ENCODE assay signal across 1 cellular context in the genomic region with DNA sequence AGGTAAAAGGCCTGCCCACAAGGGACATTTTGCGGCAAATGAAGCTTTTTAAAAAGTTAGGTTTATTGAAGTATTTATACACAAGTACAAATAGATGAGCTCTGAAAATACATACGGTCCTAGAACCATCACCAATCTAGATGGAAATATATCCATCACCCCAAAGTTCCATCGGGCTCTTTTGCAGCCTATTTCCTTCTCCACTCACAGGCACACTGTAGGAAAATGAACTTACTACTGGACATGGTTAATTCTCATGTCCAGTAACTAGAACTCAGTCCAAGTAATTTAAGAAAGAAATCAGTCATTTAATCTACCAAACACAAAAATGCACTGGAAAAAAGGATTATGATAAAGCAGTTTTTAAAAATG.
TF ChIP-seq lines count a peak whose summit lies in the region.

No MANE protein-coding gene starts in this region.

TF ChIP-seq in HepG2, 621 proteins besides CTCF, POLR2A, EP300 and RAD21:
- TF ChIP-seq, protein P1, sequence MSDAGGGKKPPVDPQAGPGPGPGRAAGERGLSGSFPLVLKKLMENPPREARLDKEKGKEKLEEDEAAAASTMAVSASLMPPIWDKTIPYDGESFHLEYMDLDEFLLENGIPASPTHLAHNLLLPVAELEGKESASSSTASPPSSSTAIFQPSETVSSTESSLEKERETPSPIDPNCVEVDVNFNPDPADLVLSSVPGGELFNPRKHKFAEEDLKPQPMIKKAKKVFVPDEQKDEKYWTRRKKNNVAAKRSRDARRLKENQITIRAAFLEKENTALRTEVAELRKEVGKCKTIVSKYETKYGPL (CRISPR knock-in tag; IDR thresholded peaks at IDR 0.05) = peak; percentile 24; the same call in 1 of the 2 replicates
- TF ChIP-seq STAT5B (CRISPR knock-in tag; IDR thresholded peaks at IDR 0.05) = no peak
- TF ChIP-seq ZSCAN22 (CRISPR knock-in tag; IDR thresholded peaks at IDR 0.05) = 0 out of 2 replicates have a peak, but pooled peaks have one; percentile 10
- no peak for TF ChIP-seq IRF2 (CRISPR knock-in tag; IDR thresholded peaks at IDR 0.05)
- no peak for TF ChIP-seq NFRKB (IDR thresholded peaks at IDR 0.05)
- TF ChIP-seq ZNF230 (CRISPR knock-in tag; IDR thresholded peaks at IDR 0.05) = no peak
- TF ChIP-seq, protein P2, sequence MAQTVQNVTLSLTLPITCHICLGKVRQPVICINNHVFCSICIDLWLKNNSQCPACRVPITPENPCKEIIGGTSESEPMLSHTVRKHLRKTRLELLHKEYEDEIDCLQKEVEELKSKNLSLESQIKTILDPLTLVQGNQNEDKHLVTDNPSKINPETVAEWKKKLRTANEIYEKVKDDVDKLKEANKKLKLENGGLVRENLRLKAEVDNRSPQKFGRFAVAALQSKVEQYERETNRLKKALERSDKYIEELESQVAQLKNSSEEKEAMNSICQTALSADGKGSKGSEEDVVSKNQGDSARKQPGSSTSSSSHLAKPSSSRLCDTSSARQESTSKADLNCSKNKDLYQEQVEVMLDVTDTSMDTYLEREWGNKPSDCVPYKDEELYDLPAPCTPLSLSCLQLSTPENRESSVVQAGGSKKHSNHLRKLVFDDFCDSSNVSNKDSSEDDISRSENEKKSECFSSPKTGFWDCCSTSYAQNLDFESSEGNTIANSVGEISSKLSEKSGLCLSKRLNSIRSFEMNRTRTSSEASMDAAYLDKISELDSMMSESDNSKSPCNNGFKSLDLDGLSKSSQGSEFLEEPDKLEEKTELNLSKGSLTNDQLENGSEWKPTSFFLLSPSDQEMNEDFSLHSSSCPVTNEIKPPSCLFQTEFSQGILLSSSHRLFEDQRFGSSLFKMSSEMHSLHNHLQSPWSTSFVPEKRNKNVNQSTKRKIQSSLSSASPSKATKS (CRISPR knock-in tag; IDR thresholded peaks at IDR 0.05) = no peak
- TF ChIP-seq ZNF224 (CRISPR knock-in tag; IDR thresholded peaks at IDR 0.05) = no peak
- TF ChIP-seq ZNF766 (CRISPR knock-in tag; IDR thresholded peaks at IDR 0.05; ENCODE audit: borderline replicate concordance) = no peak
- TF ChIP-seq, protein P3, sequence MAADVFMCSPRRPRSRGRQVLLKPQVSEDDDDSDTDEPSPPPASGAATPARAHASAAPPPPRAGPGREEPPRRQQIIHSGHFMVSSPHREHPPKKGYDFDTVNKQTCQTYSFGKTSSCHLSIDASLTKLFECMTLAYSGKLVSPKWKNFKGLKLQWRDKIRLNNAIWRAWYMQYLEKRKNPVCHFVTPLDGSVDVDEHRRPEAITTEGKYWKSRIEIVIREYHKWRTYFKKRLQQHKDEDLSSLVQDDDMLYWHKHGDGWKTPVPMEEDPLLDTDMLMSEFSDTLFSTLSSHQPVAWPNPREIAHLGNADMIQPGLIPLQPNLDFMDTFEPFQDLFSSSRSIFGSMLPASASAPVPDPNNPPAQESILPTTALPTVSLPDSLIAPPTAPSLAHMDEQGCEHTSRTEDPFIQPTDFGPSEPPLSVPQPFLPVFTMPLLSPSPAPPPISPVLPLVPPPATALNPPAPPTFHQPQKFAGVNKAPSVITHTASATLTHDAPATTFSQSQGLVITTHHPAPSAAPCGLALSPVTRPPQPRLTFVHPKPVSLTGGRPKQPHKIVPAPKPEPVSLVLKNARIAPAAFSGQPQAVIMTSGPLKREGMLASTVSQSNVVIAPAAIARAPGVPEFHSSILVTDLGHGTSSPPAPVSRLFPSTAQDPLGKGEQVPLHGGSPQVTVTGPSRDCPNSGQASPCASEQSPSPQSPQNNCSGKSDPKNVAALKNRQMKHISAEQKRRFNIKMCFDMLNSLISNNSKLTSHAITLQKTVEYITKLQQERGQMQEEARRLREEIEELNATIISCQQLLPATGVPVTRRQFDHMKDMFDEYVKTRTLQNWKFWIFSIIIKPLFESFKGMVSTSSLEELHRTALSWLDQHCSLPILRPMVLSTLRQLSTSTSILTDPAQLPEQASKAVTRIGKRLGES (CRISPR knock-in tag; IDR thresholded peaks at IDR 0.05; ENCODE audit: borderline replicate concordance) = 0 out of 2 replicates have a peak, but pooled peaks have one; percentile 51
- 0 out of 2 replicates have a peak, but pooled peaks have one; percentile 2 for TF ChIP-seq ZNF510 (CRISPR knock-in tag; IDR thresholded peaks at IDR 0.05; ENCODE audit: low read depth)
- TF ChIP-seq ZNF850 (CRISPR knock-in tag; conservative IDR thresholded peaks at IDR 0.05) = no peak
- TF ChIP-seq ZNF761 (CRISPR knock-in tag; conservative IDR thresholded peaks at IDR 0.05) = 0 out of 2 replicates have a peak, but pooled peaks have one; percentile 4
- no peak for TF ChIP-seq NCOA1 (CRISPR knock-in tag; IDR thresholded peaks at IDR 0.05)
- TF ChIP-seq CHCHD3 (CRISPR knock-in tag; IDR thresholded peaks at IDR 0.05) = no peak
- 0 out of 2 replicates have a peak, but pooled peaks have one; percentile 49 for TF ChIP-seq ZC3H13 (CRISPR knock-in tag; IDR thresholded peaks at IDR 0.05)
- TF ChIP-seq, protein P4, sequence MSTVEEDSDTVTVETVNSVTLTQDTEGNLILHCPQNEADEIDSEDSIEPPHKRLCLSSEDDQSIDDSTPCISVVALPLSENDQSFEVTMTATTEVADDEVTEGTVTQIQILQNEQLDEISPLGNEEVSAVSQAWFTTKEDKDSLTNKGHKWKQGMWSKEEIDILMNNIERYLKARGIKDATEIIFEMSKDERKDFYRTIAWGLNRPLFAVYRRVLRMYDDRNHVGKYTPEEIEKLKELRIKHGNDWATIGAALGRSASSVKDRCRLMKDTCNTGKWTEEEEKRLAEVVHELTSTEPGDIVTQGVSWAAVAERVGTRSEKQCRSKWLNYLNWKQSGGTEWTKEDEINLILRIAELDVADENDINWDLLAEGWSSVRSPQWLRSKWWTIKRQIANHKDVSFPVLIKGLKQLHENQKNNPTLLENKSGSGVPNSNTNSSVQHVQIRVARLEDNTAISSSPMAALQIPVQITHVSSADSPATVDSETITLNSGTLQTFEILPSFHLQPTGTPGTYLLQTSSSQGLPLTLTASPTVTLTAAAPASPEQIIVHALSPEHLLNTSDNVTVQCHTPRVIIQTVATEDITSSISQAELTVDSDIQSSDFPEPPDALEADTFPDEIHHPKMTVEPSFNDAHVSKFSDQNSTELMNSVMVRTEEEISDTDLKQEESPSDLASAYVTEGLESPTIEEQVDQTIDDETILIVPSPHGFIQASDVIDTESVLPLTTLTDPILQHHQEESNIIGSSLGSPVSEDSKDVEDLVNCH (CRISPR knock-in tag; IDR thresholded peaks at IDR 0.05) = no peak
- no peak for TF ChIP-seq NR2F1 (CRISPR knock-in tag; IDR thresholded peaks at IDR 0.05)
- TF ChIP-seq, protein P5, sequence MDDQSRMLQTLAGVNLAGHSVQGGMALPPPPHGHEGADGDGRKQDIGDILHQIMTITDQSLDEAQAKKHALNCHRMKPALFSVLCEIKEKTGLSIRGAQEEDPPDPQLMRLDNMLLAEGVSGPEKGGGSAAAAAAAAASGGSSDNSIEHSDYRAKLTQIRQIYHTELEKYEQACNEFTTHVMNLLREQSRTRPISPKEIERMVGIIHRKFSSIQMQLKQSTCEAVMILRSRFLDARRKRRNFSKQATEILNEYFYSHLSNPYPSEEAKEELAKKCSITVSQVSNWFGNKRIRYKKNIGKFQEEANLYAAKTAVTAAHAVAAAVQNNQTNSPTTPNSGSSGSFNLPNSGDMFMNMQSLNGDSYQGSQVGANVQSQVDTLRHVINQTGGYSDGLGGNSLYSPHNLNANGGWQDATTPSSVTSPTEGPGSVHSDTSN (CRISPR knock-in tag; IDR thresholded peaks at IDR 0.05; ENCODE audit: borderline replicate concordance) = 0 out of 2 replicates have a peak, but pooled peaks have one; percentile 62
- TF ChIP-seq FOXA1 (IDR thresholded peaks at IDR 0.05) = no peak
- no peak for TF ChIP-seq FOXA1 (CRISPR knock-in tag; IDR thresholded peaks at IDR 0.05)
- TF ChIP-seq TBL1XR1 (IDR thresholded peaks at IDR 0.05; ENCODE audit: borderline replicate concordance, low read length, partially characterized antibody) = no peak
- TF ChIP-seq KDM5A (IDR thresholded peaks at IDR 0.05; ENCODE audit: borderline replicate concordance, low read length) = no peak
- TF ChIP-seq ZNF326 (CRISPR knock-in tag; IDR thresholded peaks at IDR 0.05; ENCODE audit: borderline replicate concordance) = no peak
- TF ChIP-seq ETV5 (CRISPR knock-in tag; IDR thresholded peaks at IDR 0.05; ENCODE audit: borderline replicate concordance) = no peak
- no peak for TF ChIP-seq SPEN (CRISPR knock-in tag; IDR thresholded peaks at IDR 0.05; ENCODE audit: low read depth)
- no peak for TF ChIP-seq TSC22D2 (CRISPR knock-in tag; IDR thresholded peaks at IDR 0.05; ENCODE audit: borderline replicate concordance)
- TF ChIP-seq MIER3 (CRISPR knock-in tag; IDR thresholded peaks at IDR 0.05; ENCODE audit: borderline replicate concordance) = no peak
- TF ChIP-seq CREM (IDR thresholded peaks at IDR 0.05) = no peak
- no peak for TF ChIP-seq CREM (CRISPR knock-in tag; IDR thresholded peaks at IDR 0.05)
- TF ChIP-seq ELF3 (CRISPR knock-in tag; IDR thresholded peaks at IDR 0.05) = no peak
- TF ChIP-seq RELA (CRISPR knock-in tag; IDR thresholded peaks at IDR 0.05) = no peak
- TF ChIP-seq ZNF780A (CRISPR knock-in tag; IDR thresholded peaks at IDR 0.05) = no peak
- TF ChIP-seq MXI1 (IDR thresholded peaks at IDR 0.05; ENCODE audit: borderline replicate concordance, low read depth, low read length) = no peak
- TF ChIP-seq, protein P6, sequence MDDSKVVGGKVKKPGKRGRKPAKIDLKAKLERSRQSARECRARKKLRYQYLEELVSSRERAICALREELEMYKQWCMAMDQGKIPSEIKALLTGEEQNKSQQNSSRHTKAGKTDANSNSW (CRISPR knock-in tag; IDR thresholded peaks at IDR 0.05; ENCODE audit: borderline replicate concordance) = no peak
- TF ChIP-seq ZNF234 (CRISPR knock-in tag; conservative IDR thresholded peaks at IDR 0.05) = no peak
- TF ChIP-seq, protein P7, sequence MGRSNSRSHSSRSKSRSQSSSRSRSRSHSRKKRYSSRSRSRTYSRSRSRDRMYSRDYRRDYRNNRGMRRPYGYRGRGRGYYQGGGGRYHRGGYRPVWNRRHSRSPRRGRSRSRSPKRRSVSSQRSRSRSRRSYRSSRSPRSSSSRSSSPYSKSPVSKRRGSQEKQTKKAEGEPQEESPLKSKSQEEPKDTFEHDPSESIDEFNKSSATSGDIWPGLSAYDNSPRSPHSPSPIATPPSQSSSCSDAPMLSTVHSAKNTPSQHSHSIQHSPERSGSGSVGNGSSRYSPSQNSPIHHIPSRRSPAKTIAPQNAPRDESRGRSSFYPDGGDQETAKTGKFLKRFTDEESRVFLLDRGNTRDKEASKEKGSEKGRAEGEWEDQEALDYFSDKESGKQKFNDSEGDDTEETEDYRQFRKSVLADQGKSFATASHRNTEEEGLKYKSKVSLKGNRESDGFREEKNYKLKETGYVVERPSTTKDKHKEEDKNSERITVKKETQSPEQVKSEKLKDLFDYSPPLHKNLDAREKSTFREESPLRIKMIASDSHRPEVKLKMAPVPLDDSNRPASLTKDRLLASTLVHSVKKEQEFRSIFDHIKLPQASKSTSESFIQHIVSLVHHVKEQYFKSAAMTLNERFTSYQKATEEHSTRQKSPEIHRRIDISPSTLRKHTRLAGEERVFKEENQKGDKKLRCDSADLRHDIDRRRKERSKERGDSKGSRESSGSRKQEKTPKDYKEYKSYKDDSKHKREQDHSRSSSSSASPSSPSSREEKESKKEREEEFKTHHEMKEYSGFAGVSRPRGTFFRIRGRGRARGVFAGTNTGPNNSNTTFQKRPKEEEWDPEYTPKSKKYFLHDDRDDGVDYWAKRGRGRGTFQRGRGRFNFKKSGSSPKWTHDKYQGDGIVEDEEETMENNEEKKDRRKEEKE (IDR thresholded peaks at IDR 0.05) = no peak
